24 cellular contexts compared by ENCODE assay signal in genomic region chr2:144475044-144475443, GRCh38. TPM values are rescaled to one million over a fixed set of nuclear protein-coding genes. Genes with fewer than 3 reads are reported as not detected.
A peak's percentile ranks its signal among the peaks of the same experiment; 100 is the strongest.
DNase-seq lines count a peak whose midpoint lies in the region; ATAC-seq lines count a peak whose summit lies in the region.
"Had no signal": no experiment of that assay in that cellular context is flagged by ENCODE, and none has a peak within 500 bp of the region (broad histone marks: within the 10 kb centered on the region; RNA-seq: fewer than 3 reads in every experiment).

No MANE protein-coding gene starts in this region.

- H3K27me3 Mint-ChIP-seq in activated T-cell treated with anti-CD3 and anti-CD28 coated beads, Interleukin-2, amount 50 U/mL, for 72 hours (ENCODE audit: low read depth) = no peaks in the 10 kb centered on the region
- H3K27me3 Mint-ChIP-seq in activated T-cell treated with anti-CD3 and anti-CD28 coated beads, Interleukin-2, amount 50 U/mL, for 24 hours = no peaks in the 10 kb centered on the region
- no peaks in the 10 kb centered on the region for H3K27me3 Mint-ChIP-seq in central memory CD8-positive, alpha-beta T cell
- H3K27me3 Mint-ChIP-seq: brain; stimulated activated memory B cell treated with anti-CD40 and anti-IgM and Interleukin-4, amounts not matched to agents 10 μg/mL and 1 μg/mL and 100 μg/mL, for 72 hours had no signal

- no peaks in the 10 kb centered on the region for H3K36me3 Mint-ChIP-seq in activated T-cell treated with anti-CD3 and anti-CD28 coated beads, Interleukin-2, amount 50 U/mL, for 72 hours (ENCODE audit: insufficient read depth in 2 of 2)
- H3K36me3 Mint-ChIP-seq in activated T-cell treated with anti-CD3 and anti-CD28 coated beads, Interleukin-2, amount 50 U/mL, for 24 hours (ENCODE audit: low read depth) = peaks cover 3% of the 10 kb centered on the region
- peaks cover 23% of the 10 kb centered on the region for H3K36me3 Mint-ChIP-seq in central memory CD8-positive, alpha-beta T cell (ENCODE audit: insufficient read depth)

- H3K4me3 Mint-ChIP-seq in activated T-cell treated with anti-CD3 and anti-CD28 coated beads, Interleukin-2, amount 50 U/mL, for 72 hours = no peak overlapping the region
- no peak overlapping the region for H3K4me3 Mint-ChIP-seq in activated T-cell treated with anti-CD3 and anti-CD28 coated beads, Interleukin-2, amount 50 U/mL, for 24 hours
- no peak overlapping the region for H3K4me3 Mint-ChIP-seq in central memory CD8-positive, alpha-beta T cell
- H3K4me3 Mint-ChIP-seq: activated CD4-positive, alpha-beta T cell treated with anti-CD3 and anti-CD28 coated beads, Interleukin-2, amount 10 ng/mL, durations not matched to agents 7 days and 5 days; brain; H9; stimulated activated memory B cell treated with anti-CD40 and anti-IgM and Interleukin-4, amounts not matched to agents 10 μg/mL and 1 μg/mL and 100 μg/mL, for 72 hours; T-helper 2 cell treated with Interferon-gamma antibody and Interleukin-4, amounts not matched to agents 5 μg/mL and 100 μg/mL, for 36 hours had no signal

- H3K4me1 Mint-ChIP-seq in activated T-cell treated with anti-CD3 and anti-CD28 coated beads, Interleukin-2, amount 50 U/mL, for 72 hours (ENCODE audit: low read depth) = peaks cover 12% of the 10 kb centered on the region
- peaks cover 10% of the 10 kb centered on the region for H3K4me1 Mint-ChIP-seq in activated T-cell treated with anti-CD3 and anti-CD28 coated beads, Interleukin-2, amount 50 U/mL, for 24 hours (ENCODE audit: low read depth)
- H3K4me1 Mint-ChIP-seq in central memory CD8-positive, alpha-beta T cell = peaks cover 41% of the 10 kb centered on the region
- H3K4me1 Mint-ChIP-seq: activated CD4-positive, alpha-beta T cell treated with anti-CD3 and anti-CD28 coated beads, Interleukin-2, amount 10 ng/mL, durations not matched to agents 7 days and 5 days had no signal

- peak; percentile 41 to 61 for ATAC-seq in activated T-cell treated with anti-CD3 and anti-CD28 coated beads, Interleukin-2, amount 50 U/mL, for 72 hours (replicated peaks in 1 of 2)
- ATAC-seq in GM19452 (IDR thresholded peaks at IDR 0.05; ENCODE audit: unreplicated experiment) = peak; percentile 31
- peak; percentile 69 for ATAC-seq in central memory CD8-positive, alpha-beta T cell (replicated peaks; ENCODE audit: extremely low read depth, poor library complexity, severe bottlenecking)
- peak; percentile 75 for ATAC-seq in stimulated activated naive CD8-positive, alpha-beta T cell treated with anti-CD3 and anti-CD28 coated beads, Interleukin-15, Interleukin-2, amounts not matched to agents 100 U/mL and 50 U/mL, for 24 hours
- no peak for ATAC-seq in HG02981 (IDR thresholded peaks at IDR 0.05; ENCODE audit: unreplicated experiment)
- ATAC-seq in HG03342 (IDR thresholded peaks at IDR 0.05; ENCODE audit: unreplicated experiment) = no peak
- ATAC-seq: esophagus mucosa; foreskin keratinocyte; heart right ventricle; stimulated activated memory B cell treated with anti-CD40 and anti-IgM and Interleukin-4, amounts not matched to agents 10 μg/mL and 1 μg/mL and 100 μg/mL, for 72 hours had no signal

- DNase-seq in activated T-cell treated with anti-CD3 and anti-CD28 coated beads, Interleukin-2, amount 50 U/mL, for 72 hours = no peak
- no peak for DNase-seq in activated T-cell treated with anti-CD3 and anti-CD28 coated beads, Interleukin-2, amount 50 U/mL, for 24 hours
- no peak for DNase-seq in central memory CD8-positive, alpha-beta T cell (ENCODE audit: low spot score in 2 of 2)
- no peak for DNase-seq in stimulated activated naive CD8-positive, alpha-beta T cell treated with anti-CD3 and anti-CD28 coated beads, Interleukin-15, Interleukin-2, amounts not matched to agents 100 U/mL and 50 U/mL, for 24 hours
- no peak for DNase-seq in HCEC 1CT
- DNase-seq: activated CD4-positive, alpha-beta T cell treated with anti-CD3 and anti-CD28 coated beads, Interleukin-2, amount 10 ng/mL, durations not matched to agents 7 days and 5 days; activated CD8-positive, alpha-beta memory T cell treated with anti-CD3 and anti-CD28 coated beads, Interleukin-2, amount 50 U/mL, for 48 hours; activated effector memory CD4-positive, alpha-beta T cell treated with anti-CD3 and anti-CD28 coated beads, Interleukin-2, amount 50 U/mL, for 16 hours; Caco-2; foreskin keratinocyte; H9; heart right ventricle; mesenchymal stem cell; NCI-H1105 treated with DMSO at 0.1 percent for 48 hours; NCI-H2029 treated with DMSO at 0.1 percent for 48 hours; NCI-H446; OCI-M1 had no signal

- H3K27ac Mint-ChIP-seq in activated T-cell treated with anti-CD3 and anti-CD28 coated beads, Interleukin-2, amount 50 U/mL, for 72 hours = no peak overlapping the region
- no peak overlapping the region for H3K27ac Mint-ChIP-seq in activated T-cell treated with anti-CD3 and anti-CD28 coated beads, Interleukin-2, amount 50 U/mL, for 24 hours
- no peak overlapping the region for H3K27ac Mint-ChIP-seq in central memory CD8-positive, alpha-beta T cell (ENCODE audit: low read depth)
- H3K27ac Mint-ChIP-seq: activated CD4-positive, alpha-beta T cell treated with anti-CD3 and anti-CD28 coated beads, Interleukin-2, amount 10 ng/mL, durations not matched to agents 7 days and 5 days; brain; H9; stimulated activated memory B cell treated with anti-CD40 and anti-IgM and Interleukin-4, amounts not matched to agents 10 μg/mL and 1 μg/mL and 100 μg/mL, for 72 hours; T-helper 2 cell treated with Interferon-gamma antibody and Interleukin-4, amounts not matched to agents 5 μg/mL and 100 μg/mL, for 36 hours had no signal

- H3K9me3 Mint-ChIP-seq in activated T-cell treated with anti-CD3 and anti-CD28 coated beads, Interleukin-2, amount 50 U/mL, for 72 hours = no peaks in the 10 kb centered on the region
- no peaks in the 10 kb centered on the region for H3K9me3 Mint-ChIP-seq in activated T-cell treated with anti-CD3 and anti-CD28 coated beads, Interleukin-2, amount 50 U/mL, for 24 hours
- H3K9me3 Mint-ChIP-seq in central memory CD8-positive, alpha-beta T cell = no peaks in the 10 kb centered on the region
- H3K9me3 Mint-ChIP-seq: activated CD4-positive, alpha-beta T cell treated with anti-CD3 and anti-CD28 coated beads, Interleukin-2, amount 10 ng/mL, durations not matched to agents 7 days and 5 days; brain; H9; stimulated activated memory B cell treated with anti-CD40 and anti-IgM and Interleukin-4, amounts not matched to agents 10 μg/mL and 1 μg/mL and 100 μg/mL, for 72 hours; T-helper 2 cell treated with Interferon-gamma antibody and Interleukin-4, amounts not matched to agents 5 μg/mL and 100 μg/mL, for 36 hours had no signal

RNA-seq across cellular contexts. Expression of gene ZEB2, which starts 44.9 kb away (rescaled TPM):
- total RNA-seq in activated T-cell treated with anti-CD3 and anti-CD28 coated beads, Interleukin-2, amount 50 U/mL, for 72 hours = 10 to 100 TPM; 22.5 to 58.2 TPM
- total RNA-seq: Caco-2 had no signal

Comparison
In these comparisons a context has a peak if more than half of its experiments do, and no peak if none do; other contexts are left out.
1. ATAC-seq: peak in activated T-cell treated with anti-CD3 and anti-CD28 coated beads, Interleukin-2, amount 50 U/mL, for 72 hours (2 of 2), GM19452 (single experiment), central memory CD8-positive, alpha-beta T cell (single experiment) and stimulated activated naive CD8-positive, alpha-beta T cell treated with anti-CD3 and anti-CD28 coated beads, Interleukin-15, Interleukin-2, amounts not matched to agents 100 U/mL and 50 U/mL, for 24 hours (single experiment); none in HG02981 (single experiment) and HG03342 (single experiment).